In the genomic region with DNA sequence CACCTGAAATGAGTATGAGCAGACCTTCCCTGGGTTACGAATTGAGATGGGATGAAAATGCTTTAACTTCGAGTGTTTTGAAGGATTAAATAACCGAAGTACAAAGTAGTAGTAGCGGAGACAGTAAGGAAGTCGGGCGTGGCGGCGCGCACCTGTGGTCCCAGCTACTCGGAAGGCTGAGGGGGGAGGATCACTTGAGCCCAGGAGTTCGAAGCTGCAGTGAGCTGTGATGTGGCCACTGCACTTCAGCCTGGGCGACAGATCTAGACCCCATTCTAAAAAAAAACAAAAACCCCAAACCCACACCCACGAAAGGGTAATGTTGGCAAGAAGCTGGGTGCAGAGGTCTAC, we compare ENCODE assay signal across 8 cellular contexts. TPM values are rescaled to one million over a fixed set of nuclear protein-coding genes. Genes with fewer than 3 reads are reported as not detected.
A peak's percentile ranks its signal among the peaks of the same experiment; 100 is the strongest.
DNase-seq lines count a peak whose midpoint lies in the region; ATAC-seq and TF ChIP-seq lines count a peak whose summit lies in the region.
"Not testable (repeated sequence)": the region's sequence is repeated elsewhere in the genome, so short reads cannot be mapped to it uniquely, and the experiment has no call there.

No MANE protein-coding gene starts in this region.

- H3K9me3 Mint-ChIP-seq in CD4-positive, alpha-beta T cell; WTC11; naive thymus-derived CD8-positive, alpha-beta T cell: not testable (repeated sequence)

- H3K27ac ChIP-seq in CD4-positive, alpha-beta T cell (ENCODE audit: low read depth, low read length); body of pancreas: not testable (repeated sequence)

- not testable (repeated sequence) for H3K4me3 ChIP-seq in body of pancreas

- WGBS in body of pancreas, 2 donors, result no CpG with 5 or more reads among the region's 13 CpGs

- not testable (repeated sequence) for H3K36me3 ChIP-seq in body of pancreas (replicated peaks in 1 of 2; ENCODE audit: insufficient read depth in 1 of 2, low read depth in 2 of 2)

- peak; percentile 12 for ATAC-seq in CD4-positive, alpha-beta T cell (ENCODE audit: poor library complexity)
- ATAC-seq in GM19035 (IDR thresholded peaks at IDR 0.05; ENCODE audit: unreplicated experiment) (peak; percentile 6), GM21423 (IDR thresholded peaks at IDR 0.05; ENCODE audit: unreplicated experiment) (peak; percentile 10), HG02759 (IDR thresholded peaks at IDR 0.05; ENCODE audit: unreplicated experiment) (peak; percentile 7), HG03175 (IDR thresholded peaks at IDR 0.05; ENCODE audit: unreplicated experiment) (peak; percentile 6), WTC11 (peak; percentile 2; the same call in 1 of the 2 replicates), body of pancreas (peak; percentile 4)
- peak; percentile 3 to 15 for ATAC-seq in naive thymus-derived CD8-positive, alpha-beta T cell

- H3K4me1 ChIP-seq in body of pancreas, result not testable (repeated sequence)

- DNase-seq in CD4-positive, alpha-beta T cell; WTC11 (ENCODE audit: low spot score); body of pancreas; naive thymus-derived CD8-positive, alpha-beta T cell: not testable (repeated sequence)

- H3K9me3 ChIP-seq in CD4-positive, alpha-beta T cell (ENCODE audit: control insufficient read depth, low read length); body of pancreas: not testable (repeated sequence)

- not testable (repeated sequence) for H3K36me3 Mint-ChIP-seq in CD4-positive, alpha-beta T cell (ENCODE audit: low read depth); WTC11; naive thymus-derived CD8-positive, alpha-beta T cell

- H3K4me3 Mint-ChIP-seq in CD4-positive, alpha-beta T cell; WTC11; naive thymus-derived CD8-positive, alpha-beta T cell: not testable (repeated sequence)

- H3K27me3 Mint-ChIP-seq in CD4-positive, alpha-beta T cell; WTC11 (ENCODE audit: low read depth); naive thymus-derived CD8-positive, alpha-beta T cell: not testable (repeated sequence)

- not testable (repeated sequence) for TF ChIP-seq CTCF in CD4-positive, alpha-beta T cell (IDR thresholded peaks at IDR 0.05); WTC11 (IDR thresholded peaks at IDR 0.05); body of pancreas (IDR thresholded peaks at IDR 0.05)

- CTCF ChIA-PET in CD4-positive, alpha-beta T cell (lab: Charles Lee); WTC11 (lab: Charles Lee): not testable (repeated sequence)

- H3K27me3 ChIP-seq in CD4-positive, alpha-beta T cell (ENCODE audit: control insufficient read depth, insufficient read depth, low read length); body of pancreas: not testable (repeated sequence)

- H3K27ac Mint-ChIP-seq in CD4-positive, alpha-beta T cell; WTC11; naive thymus-derived CD8-positive, alpha-beta T cell: not testable (repeated sequence)

- TF ChIP-seq POLR2A in body of pancreas (IDR thresholded peaks at IDR 0.05), result not testable (repeated sequence)

- POLR2A ChIA-PET in CD4-positive, alpha-beta T cell (lab: Charles Lee); WTC11 (lab: Charles Lee); naive thymus-derived CD8-positive, alpha-beta T cell (lab: Charles Lee): not testable (repeated sequence)

- H3K4me1 Mint-ChIP-seq in CD4-positive, alpha-beta T cell (ENCODE audit: low read depth); WTC11; naive thymus-derived CD8-positive, alpha-beta T cell: not testable (repeated sequence)

- intact Hi-C loops in CD4-positive, alpha-beta T cell (cut with DNase I, micrococcal nuclease); body of pancreas (cut with DNase I): not testable (repeated sequence)

RNA-seq across cellular contexts. Expression of gene TRIM73, which starts 15.4 kb away (rescaled TPM):
- total RNA-seq in CD4-positive, alpha-beta T cell, result 10 to 100 TPM; 19.1 to 22.3 TPM
- total RNA-seq in WTC11 (2021) (2.0 to 3.0 TPM (median 2.3 TPM) in 3 replicates), body of pancreas (10 to 100 TPM in 1 of 2 donors, 1 to 10 TPM in 1; 1.8 to 13.2 TPM)
- total RNA-seq in naive thymus-derived CD8-positive, alpha-beta T cell, result 10 to 100 TPM; 28.3 to 35.1 TPM
- polyA plus RNA-seq in naive thymus-derived CD8-positive, alpha-beta T cell, result 1 to 10 TPM in 1 of 3 donors, under 1 TPM in 2; 0.59 to 1.7 (median 0.70) TPM
